ENCODE assay signal across 13 cellular contexts in genomic region chr6:157609117-157609516, GRCh38.
DNase-seq lines count a peak whose midpoint lies in the region; ATAC-seq lines count a peak whose summit lies in the region.
"Had no signal": no experiment of that assay in that cellular context is flagged by ENCODE, and none has a peak within 500 bp of the region (broad histone marks: within the 10 kb centered on the region; RNA-seq: fewer than 3 reads in every experiment).

No MANE protein-coding gene starts in this region.

- H3K4me3 Mint-ChIP-seq in memory B cell, result no peak overlapping the region
- H3K4me3 Mint-ChIP-seq: CD8-positive, alpha-beta memory T cell; HFFc6 had no signal

- H3K27me3 Mint-ChIP-seq in memory B cell, result no peaks in the 10 kb centered on the region

- peak; percentile 5 for DNase-seq in activated effector memory CD4-positive, alpha-beta T cell treated with anti-CD3 and anti-CD28 coated beads, Interleukin-2, amount 50 U/mL, for 16 hours
- DNase-seq in activated effector memory CD4-positive, alpha-beta T cell treated with Interleukin-2 at 50 U/mL for 16 hours, result no peak
- DNase-seq in memory B cell (ENCODE audit: low spot score in 2 of 2) (no peak), posterior vena cava (ENCODE audit: low spot score) (peak; percentile 52), NCI-H1694 (lab: John Stamatoyannopoulos, UW) (no peak)
- DNase-seq in activated CD4-positive, alpha-beta T cell treated with anti-CD3 and anti-CD28 coated beads for 4 hours, result no peak
- DNase-seq: DMS53, GF-D8, HCEC 1CT, HFFc6 had no signal

- H3K36me3 Mint-ChIP-seq in memory B cell, result peaks cover 8% of the 10 kb centered on the region
- H3K36me3 Mint-ChIP-seq: CD8-positive, alpha-beta memory T cell had no signal

- peaks cover 57% of the 10 kb centered on the region for H3K4me1 Mint-ChIP-seq in memory B cell

- H3K9me3 Mint-ChIP-seq in memory B cell, result no peaks in the 10 kb centered on the region
- H3K9me3 Mint-ChIP-seq: CD8-positive, alpha-beta memory T cell; HFFc6 had no signal

- intact Hi-C loops in posterior vena cava (cut with DNase I), result no loop called here

- peak overlapping the region; percentile 85 for H3K27ac Mint-ChIP-seq in memory B cell
- H3K27ac Mint-ChIP-seq: HFFc6 had no signal

- no peak for ATAC-seq in memory B cell (ENCODE audit: low read depth)
- no peak for ATAC-seq in GM21619 (IDR thresholded peaks at IDR 0.05; ENCODE audit: unreplicated experiment)
- ATAC-seq: HepG2 had no signal

Comparison
In these comparisons a context has a peak if more than half of its experiments do, and no peak if none do; other contexts are left out.
1. DNase-seq: peak in activated effector memory CD4-positive, alpha-beta T cell treated with anti-CD3 and anti-CD28 coated beads, Interleukin-2, amount 50 U/mL, for 16 hours (single experiment) and posterior vena cava (single experiment); none in activated effector memory CD4-positive, alpha-beta T cell treated with Interleukin-2 at 50 U/mL for 16 hours (single experiment), memory B cell (0 of 2), activated CD4-positive, alpha-beta T cell treated with anti-CD3 and anti-CD28 coated beads for 4 hours (0 of 2) and NCI-H1694 (single experiment).